In genomic region chr12:32025906-32026305, GRCh38 we compare ENCODE assay signal across 9 cellular contexts.
A peak's percentile ranks its signal among the peaks of the same experiment; 100 is the strongest.
DNase-seq lines count a peak whose midpoint lies in the region; ATAC-seq lines count a peak whose summit lies in the region.
"Had no signal": no experiment of that assay in that cellular context is flagged by ENCODE, and none has a peak within 500 bp of the region (broad histone marks: within the 10 kb centered on the region; RNA-seq: fewer than 3 reads in every experiment).

No MANE protein-coding gene starts in this region.

- DNase-seq in activated T-cell treated with anti-CD3 and anti-CD28 coated beads, Interleukin-2, amount 50 U/mL, for 48 hours, result peak; percentile 48 to 54
- DNase-seq in stimulated activated CD4-positive, alpha-beta T cell treated with anti-CD3 and anti-CD28 coated beads, Interleukin-4, amount 100 ng/mL, for 4 hours, result peak; percentile 7 to 24
- DNase-seq in KG1 (lab: John Stamatoyannopoulos, UW) (no peak), AG20443 (ENCODE audit: low spot score) (no peak)
- DNase-seq in effector CD4-positive, alpha-beta T cell, result no peak
- DNase-seq: endodermal cell had no signal

- ATAC-seq in GM19351 (IDR thresholded peaks at IDR 0.05; ENCODE audit: unreplicated experiment) (peak; percentile 78), HG03565 (IDR thresholded peaks at IDR 0.05; ENCODE audit: unreplicated experiment) (peak; percentile 61), GM19397 (IDR thresholded peaks at IDR 0.05; ENCODE audit: unreplicated experiment) (no peak)

Comparison
In these comparisons a context has a peak if more than half of its experiments do, and no peak if none do; other contexts are left out.
1. DNase-seq: peak in activated T-cell treated with anti-CD3 and anti-CD28 coated beads, Interleukin-2, amount 50 U/mL, for 48 hours (2 of 2) and stimulated activated CD4-positive, alpha-beta T cell treated with anti-CD3 and anti-CD28 coated beads, Interleukin-4, amount 100 ng/mL, for 4 hours (2 of 2); none in KG1 (single experiment), effector CD4-positive, alpha-beta T cell (single experiment) and AG20443 (single experiment).